In genomic region chr15:63506537-63507035, GRCh38 we compare ENCODE assay signal across 8 cellular contexts. TPM values are rescaled to one million over a fixed set of nuclear protein-coding genes. Genes with fewer than 3 reads are reported as not detected.
A peak's percentile ranks its signal among the peaks of the same experiment; 100 is the strongest.
DNase-seq lines count a peak whose midpoint lies in the region; ATAC-seq and TF ChIP-seq lines count a peak whose summit lies in the region.

No MANE protein-coding gene starts in this region.

- H3K4me3 Mint-ChIP-seq in activated T-cell treated with anti-CD3 and anti-CD28 coated beads, Interleukin-2, amount 50 U/mL, for 4 hours, result peak overlapping the region; percentile 91
- peak overlapping the region; percentile 92 for H3K4me3 Mint-ChIP-seq in T-helper 2 cell treated with Interferon-gamma antibody and Interleukin-4, amounts not matched to agents 5 μg/mL and 100 μg/mL, for 36 hours

- TF ChIP-seq CTCF in hepatocyte (IDR thresholded peaks at IDR 0.05; ENCODE audit: poor library complexity) (no peak), thoracic aorta (IDR thresholded peaks at IDR 0.05) (no peak)

- no peaks in the 10 kb centered on the region for H3K36me3 ChIP-seq in hepatocyte (replicated peaks; ENCODE audit: insufficient read depth, low read depth)
- H3K36me3 ChIP-seq in thoracic aorta, result no peaks in the 10 kb centered on the region

- H3K4me2 ChIP-seq in hepatocyte, result peak overlapping the region; percentile 90

- no peaks in the 10 kb centered on the region for H3K9me3 Mint-ChIP-seq in activated T-cell treated with anti-CD3 and anti-CD28 coated beads, Interleukin-2, amount 50 U/mL, for 4 hours
- no peaks in the 10 kb centered on the region for H3K9me3 Mint-ChIP-seq in T-helper 2 cell treated with Interferon-gamma antibody and Interleukin-4, amounts not matched to agents 5 μg/mL and 100 μg/mL, for 36 hours

- H3K27me3 ChIP-seq in hepatocyte (no peaks in the 10 kb centered on the region), thoracic aorta (replicated peaks; ENCODE audit: insufficient read depth) (no peaks in the 10 kb centered on the region)

- H3K4me1 Mint-ChIP-seq in activated T-cell treated with anti-CD3 and anti-CD28 coated beads, Interleukin-2, amount 50 U/mL, for 4 hours (ENCODE audit: low read depth), result peaks cover 79% of the 10 kb centered on the region
- peaks cover 69% of the 10 kb centered on the region for H3K4me1 Mint-ChIP-seq in T-helper 2 cell treated with Interferon-gamma antibody and Interleukin-4, amounts not matched to agents 5 μg/mL and 100 μg/mL, for 36 hours (ENCODE audit: low read depth)

- no peaks in the 10 kb centered on the region for H3K36me3 Mint-ChIP-seq in activated T-cell treated with anti-CD3 and anti-CD28 coated beads, Interleukin-2, amount 50 U/mL, for 4 hours (ENCODE audit: insufficient read depth)
- H3K36me3 Mint-ChIP-seq in T-helper 2 cell treated with Interferon-gamma antibody and Interleukin-4, amounts not matched to agents 5 μg/mL and 100 μg/mL, for 36 hours (ENCODE audit: low read depth), result peaks cover 2% of the 10 kb centered on the region

- H2AFZ ChIP-seq in hepatocyte, result no peak overlapping the region

- H3K4me1 ChIP-seq in hepatocyte (ENCODE audit: insufficient read depth), result peaks cover 54% of the 10 kb centered on the region
- H3K4me1 ChIP-seq in thoracic aorta (ENCODE audit: control insufficient read depth in 1 of 2, low read depth in 2 of 2), result peaks cover 59 to 73% of the 10 kb centered on the region in 2 donors

- peak overlapping the region; percentile 91 for H3K27ac Mint-ChIP-seq in T-helper 2 cell treated with Interferon-gamma antibody and Interleukin-4, amounts not matched to agents 5 μg/mL and 100 μg/mL, for 36 hours

- H3K4me3 ChIP-seq in hepatocyte, result peak overlapping the region; percentile 79
- peak overlapping the region; percentile 91 for H3K4me3 ChIP-seq in thoracic aorta

- WGBS in hepatocyte (ENCODE audit: low lambda C conversion rate, missing lambda C conversion rate), result 64% methylated on average over 8 of the region's 8 CpGs

- no peak for DNase-seq in activated T-cell treated with anti-CD3 and anti-CD28 coated beads, Interleukin-2, amount 50 U/mL, for 4 hours
- DNase-seq in activated T-cell treated with anti-CD3 and anti-CD28 coated beads, Interleukin-2, amount 50 U/mL, for 48 hours, result no peak
- DNase-seq in T-helper 2 cell treated with Interferon-gamma antibody and Interleukin-4, amounts not matched to agents 5 μg/mL and 100 μg/mL, for 36 hours (ENCODE audit: low spot score), result no peak
- DNase-seq in hepatocyte (ENCODE audit: low spot score) (no peak), thoracic aorta (ENCODE audit: low spot score) (no peak), NCI-H510A treated with DMSO at 0.1 percent for 48 hours (lab: John Stamatoyannopoulos, UW) (no peak), hippocampal formation (lab: John Stamatoyannopoulos, UW) (no peak)

- H3K9me2 ChIP-seq in hepatocyte (replicated peaks; ENCODE audit: insufficient read depth), result no peaks in the 10 kb centered on the region

- peaks cover 65% of the 10 kb centered on the region for H3K79me2 ChIP-seq in hepatocyte

- peaks cover 57% of the 10 kb centered on the region for H4K20me1 ChIP-seq in hepatocyte (ENCODE audit: insufficient read depth, poor library complexity, severe bottlenecking)

- H3K27ac ChIP-seq in hepatocyte (no peak overlapping the region), thoracic aorta (peak overlapping the region in 1 of 2 donors; percentile 90)

- no peaks in the 10 kb centered on the region for H3K9me3 ChIP-seq in hepatocyte (ENCODE audit: low read depth)
- H3K9me3 ChIP-seq in thoracic aorta, result no peaks in the 10 kb centered on the region

- no peaks in the 10 kb centered on the region for H3K27me3 Mint-ChIP-seq in activated T-cell treated with anti-CD3 and anti-CD28 coated beads, Interleukin-2, amount 50 U/mL, for 4 hours (ENCODE audit: low read depth)
- H3K27me3 Mint-ChIP-seq in T-helper 2 cell treated with Interferon-gamma antibody and Interleukin-4, amounts not matched to agents 5 μg/mL and 100 μg/mL, for 36 hours (ENCODE audit: low read depth), result no peaks in the 10 kb centered on the region

- no peak for ATAC-seq in activated T-cell treated with anti-CD3 and anti-CD28 coated beads, Interleukin-2, amount 50 U/mL, for 4 hours
- ATAC-seq in thoracic aorta (ENCODE audit: insufficient number of reproducible peaks, low FRiP score, low read depth) (no peak), GM21619 (IDR thresholded peaks at IDR 0.05; ENCODE audit: unreplicated experiment) (no peak)

RNA-seq across cellular contexts. Expression of gene USP3, which starts 2.2 kb away (rescaled TPM):
- 10 to 100 TPM; 34.2 to 40.9 (median 35.5) TPM for total RNA-seq in activated T-cell treated with anti-CD3 and anti-CD28 coated beads, Interleukin-2, amount 50 U/mL, for 4 hours
- 55.4 and 61.2 TPM in 2 replicates for total RNA-seq in hepatocyte
- polyA plus RNA-seq in hepatocyte, result 25.7 and 30.5 TPM in 2 replicates
- 10 to 100 TPM; 37.8 to 54.4 TPM for total RNA-seq in thoracic aorta
